ENCODE assay signal across 16 cellular contexts in genomic region chr9:80922544-80922943, GRCh38.
DNase-seq lines count a peak whose midpoint lies in the region; ATAC-seq and TF ChIP-seq lines count a peak whose summit lies in the region.
"Had no signal": no experiment of that assay in that cellular context is flagged by ENCODE, and none has a peak within 500 bp of the region (broad histone marks: within the 10 kb centered on the region; RNA-seq: fewer than 3 reads in every experiment).

No MANE protein-coding gene starts in this region.

- no peak overlapping the region for H3K4me3 Mint-ChIP-seq in stimulated activated naive B cell treated with anti-CD40 and anti-IgM and Interleukin-4, amounts not matched to agents 10 μg/mL and 1 μg/mL and 100 μg/mL, for 72 hours
- H3K4me3 Mint-ChIP-seq in activated T-helper 17 cell treated with anti-CD3 and anti-CD28 coated beads, Interleukin-2, amount 50 U/mL, for 72 hours: no peak overlapping the region
- H3K4me3 Mint-ChIP-seq: CD14-positive monocyte; CD4-positive, alpha-beta memory T cell; H9 had no signal

- H3K9me3 Mint-ChIP-seq in stimulated activated naive B cell treated with anti-CD40 and anti-IgM and Interleukin-4, amounts not matched to agents 10 μg/mL and 1 μg/mL and 100 μg/mL, for 72 hours: peaks cover 11 to 15% of the 10 kb centered on the region in 2 donors
- H3K9me3 Mint-ChIP-seq in activated T-helper 17 cell treated with anti-CD3 and anti-CD28 coated beads, Interleukin-2, amount 50 U/mL, for 72 hours: peaks cover 20% of the 10 kb centered on the region

- CTCF ChIA-PET in OCI-LY7 (lab: Charles Lee; ENCODE audit: unreplicated experiment): no interaction called here

- H3K4me1 Mint-ChIP-seq in stimulated activated naive B cell treated with anti-CD40 and anti-IgM and Interleukin-4, amounts not matched to agents 10 μg/mL and 1 μg/mL and 100 μg/mL, for 72 hours: peaks cover 5 to 10% of the 10 kb centered on the region in 2 donors
- no peaks in the 10 kb centered on the region for H3K4me1 Mint-ChIP-seq in activated T-helper 17 cell treated with anti-CD3 and anti-CD28 coated beads, Interleukin-2, amount 50 U/mL, for 72 hours
- H3K4me1 Mint-ChIP-seq: CD14-positive monocyte; CD4-positive, alpha-beta memory T cell; H9 had no signal

- H3K4me2 ChIP-seq in OCI-LY7 (ENCODE audit: low read length): no peak overlapping the region
- H3K4me2 ChIP-seq: BLaER1 had no signal

- DNase-seq in NOMO-1 treated with DMSO at 0.1 percent for 48 hours (lab: John Stamatoyannopoulos, UW; ENCODE audit: unreplicated experiment): peak; percentile 3
- no peak for DNase-seq in NOMO-1 treated with dmso at 0.1 percent for 144 hours (lab: John Stamatoyannopoulos, UW; ENCODE audit: unreplicated experiment)
- peak; percentile 3 for DNase-seq in NAMALWA (ENCODE audit: low spot score)
- peak; percentile 3 for DNase-seq in OCI-LY7 (ENCODE audit: low spot score)
- DNase-seq in stimulated activated naive B cell treated with anti-CD40 and anti-IgM and Interleukin-4, amounts not matched to agents 10 μg/mL and 1 μg/mL and 100 μg/mL, for 72 hours: peak; percentile 23
- DNase-seq in LoVo (ENCODE audit: low spot score): no peak
- DNase-seq in adrenal gland: no peak
- DNase-seq: 8988T; CD4-positive, alpha-beta memory T cell; DMS153; DMS79; GDM1; H9 had no signal

- 57 to 69% (median 66%) methylated on average over 3 of the region's 3 CpGs for WGBS in adrenal gland, 4 donors

- peaks cover 4 to 10% of the 10 kb centered on the region in 2 donors for H3K36me3 Mint-ChIP-seq in stimulated activated naive B cell treated with anti-CD40 and anti-IgM and Interleukin-4, amounts not matched to agents 10 μg/mL and 1 μg/mL and 100 μg/mL, for 72 hours
- H3K36me3 Mint-ChIP-seq in activated T-helper 17 cell treated with anti-CD3 and anti-CD28 coated beads, Interleukin-2, amount 50 U/mL, for 72 hours (ENCODE audit: low read depth): no peaks in the 10 kb centered on the region
- H3K36me3 Mint-ChIP-seq: CD14-positive monocyte; CD4-positive, alpha-beta memory T cell had no signal

- no peaks in the 10 kb centered on the region for H3K79me2 ChIP-seq in OCI-LY7 (ENCODE audit: insufficient read depth, low read depth, low read length)

- H3K9me3 ChIP-seq in OCI-LY7 (ENCODE audit: low read length) (no peaks in the 10 kb centered on the region), adrenal gland (replicated peaks in 1 of 3) (no peaks in the 10 kb centered on the region)

- no peak overlapping the region for H2AFZ ChIP-seq in OCI-LY7 (ENCODE audit: low read length)

- no peaks in the 10 kb centered on the region for H3K27me3 ChIP-seq in adrenal gland
- H3K27me3 ChIP-seq: BLaER1 had no signal

- TF ChIP-seq CTCF in OCI-LY7 (conservative IDR thresholded peaks at IDR 0.05; ENCODE audit: low read length): no peak
- no peak for TF ChIP-seq CTCF in adrenal gland (IDR thresholded peaks at IDR 0.05)

- intact Hi-C loops in OCI-LY7 (cut with micrococcal nuclease; ENCODE audit: unreplicated experiment): no loop called here
- intact Hi-C loops in adrenal gland (cut with DNase I): no loop called here

- no peak for TF ChIP-seq POLR2A in adrenal gland (IDR thresholded peaks at IDR 0.05)

- H3K4me1 ChIP-seq in OCI-LY7 (ENCODE audit: insufficient read depth, low read length, poor library complexity, severe bottlenecking) (no peaks in the 10 kb centered on the region), adrenal gland (replicated peaks in 1 of 2) (no peaks in the 10 kb centered on the region)
- H3K4me1 ChIP-seq: BLaER1 had no signal

- POLR2A ChIA-PET in OCI-LY7 (lab: Charles Lee): no interaction called here

- no peak overlapping the region for H3K27ac ChIP-seq in OCI-LY7 (ENCODE audit: low read depth, low read length, poor library complexity, severe bottlenecking)
- no peak overlapping the region for H3K27ac ChIP-seq in adrenal gland
- H3K27ac ChIP-seq: BLaER1 had no signal

- H3K27me3 Mint-ChIP-seq in stimulated activated naive B cell treated with anti-CD40 and anti-IgM and Interleukin-4, amounts not matched to agents 10 μg/mL and 1 μg/mL and 100 μg/mL, for 72 hours: no peaks in the 10 kb centered on the region
- no peaks in the 10 kb centered on the region for H3K27me3 Mint-ChIP-seq in activated T-helper 17 cell treated with anti-CD3 and anti-CD28 coated beads, Interleukin-2, amount 50 U/mL, for 72 hours
- H3K27me3 Mint-ChIP-seq: CD4-positive, alpha-beta memory T cell had no signal

- H4K20me1 ChIP-seq in OCI-LY7 (ENCODE audit: insufficient read depth, low read length): no peaks in the 10 kb centered on the region
- H4K20me1 ChIP-seq: BLaER1 had no signal

- no peaks in the 10 kb centered on the region for H3K9me2 ChIP-seq in OCI-LY7 (ENCODE audit: insufficient read depth, low read length)

- no peak overlapping the region for H3K27ac Mint-ChIP-seq in stimulated activated naive B cell treated with anti-CD40 and anti-IgM and Interleukin-4, amounts not matched to agents 10 μg/mL and 1 μg/mL and 100 μg/mL, for 72 hours
- no peak overlapping the region for H3K27ac Mint-ChIP-seq in activated T-helper 17 cell treated with anti-CD3 and anti-CD28 coated beads, Interleukin-2, amount 50 U/mL, for 72 hours
- H3K27ac Mint-ChIP-seq: CD14-positive monocyte; CD4-positive, alpha-beta memory T cell had no signal

- BruUV-seq in OCI-LY7 (replicated peaks; lab: Mats Ljungman, UMichigan): no TSS peak

- ATAC-seq in stimulated activated naive B cell treated with anti-CD40 and anti-IgM and Interleukin-4, amounts not matched to agents 10 μg/mL and 1 μg/mL and 100 μg/mL, for 72 hours (replicated peaks): peak; percentile 71 to 72
- no peak for ATAC-seq in activated T-helper 17 cell treated with anti-CD3 and anti-CD28 coated beads, Interleukin-2, amount 50 U/mL, for 72 hours (replicated peaks)

- no peak overlapping the region for H3K4me3 ChIP-seq in OCI-LY7 (ENCODE audit: low read depth, low read length, poor library complexity, severe bottlenecking)
- no peak overlapping the region for H3K4me3 ChIP-seq in adrenal gland
- H3K4me3 ChIP-seq: BLaER1 had no signal

- H3K36me3 ChIP-seq in OCI-LY7 (ENCODE audit: insufficient read depth, low read length): no peaks in the 10 kb centered on the region
- no peaks in the 10 kb centered on the region for H3K36me3 ChIP-seq in adrenal gland (replicated peaks in 1 of 2)
- H3K36me3 ChIP-seq: BLaER1 had no signal

Comparison
In these comparisons a context has a peak if more than half of its experiments do, and no peak if none do; other contexts are left out.
1. DNase-seq: peak in NOMO-1 treated with DMSO at 0.1 percent for 48 hours (single experiment), NAMALWA (single experiment), OCI-LY7 (single experiment) and stimulated activated naive B cell treated with anti-CD40 and anti-IgM and Interleukin-4, amounts not matched to agents 10 μg/mL and 1 μg/mL and 100 μg/mL, for 72 hours (single experiment); none in NOMO-1 treated with dmso at 0.1 percent for 144 hours (single experiment), LoVo (single experiment) and adrenal gland (0 of 7).